ENCODE assay signal across 14 cellular contexts in the genomic region with DNA sequence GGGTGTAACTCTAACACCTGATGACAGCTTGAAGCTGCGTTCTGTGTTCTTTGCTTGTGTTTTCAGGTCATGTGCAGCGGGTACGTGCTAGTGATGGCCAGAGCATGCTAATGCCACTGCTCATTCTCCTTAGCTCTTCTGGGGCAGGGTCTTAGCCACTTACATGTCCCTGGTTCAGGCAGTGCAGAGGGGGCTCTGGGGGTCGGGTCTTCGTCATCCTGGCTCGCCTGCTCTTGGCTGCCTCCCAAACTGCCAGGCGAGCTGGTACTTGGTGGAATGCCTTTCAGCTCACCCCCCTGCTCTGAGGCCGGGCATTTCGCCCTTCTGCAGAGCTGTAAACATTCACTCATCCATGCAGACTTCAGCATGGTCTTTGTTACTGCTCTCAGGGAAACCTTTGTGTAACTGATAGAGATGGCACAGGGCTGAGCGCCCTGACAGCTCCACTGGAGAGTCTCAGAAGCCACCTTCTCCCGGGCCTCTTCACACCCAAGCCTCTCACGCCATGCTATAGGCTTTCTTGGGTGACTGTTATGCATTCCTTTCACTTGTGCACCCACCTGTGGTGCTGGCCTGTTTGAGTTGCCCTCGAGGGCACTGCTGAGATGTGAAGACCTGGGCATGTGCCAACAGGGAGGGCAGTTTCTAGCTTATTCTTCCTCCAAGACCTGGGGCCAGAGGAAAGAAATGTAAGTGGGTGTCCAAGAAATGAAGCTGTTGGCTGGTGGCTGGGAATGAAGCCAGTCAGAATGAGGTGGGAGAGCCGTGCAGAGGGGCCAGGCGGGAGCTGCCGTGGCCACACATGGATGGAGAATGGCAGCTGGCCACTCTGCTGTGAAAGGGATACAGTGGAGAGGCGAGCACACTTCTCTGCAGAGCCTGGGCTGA. TPM values are rescaled to one million over a fixed set of nuclear protein-coding genes. Genes with fewer than 3 reads are reported as not detected.
DNase-seq lines count a peak whose midpoint lies in the region; ATAC-seq and TF ChIP-seq lines count a peak whose summit lies in the region.
"Had no signal": no experiment of that assay in that cellular context is flagged by ENCODE, and none has a peak within 500 bp of the region (broad histone marks: within the 10 kb centered on the region; RNA-seq: fewer than 3 reads in every experiment).

No MANE protein-coding gene starts in this region.

- DNase-seq in NCI-H2171 treated with DMSO at 0.1 percent for 48 hours (lab: John Stamatoyannopoulos, UW) (peak; percentile 54), NCI-H2171 (lab: John Stamatoyannopoulos, UW) (no peak), dorsolateral prefrontal cortex (peak; percentile 67 to 91 (median 86)), left lung (no peak), tibial nerve (ENCODE audit: low spot score in 2 of 2) (no peak)
- no peak for DNase-seq in CD4-positive, alpha-beta memory T cell
- DNase-seq in activated CD4-positive, alpha-beta T cell treated with anti-CD3 and anti-CD28 coated beads, Interleukin-2, amount 10 ng/mL, durations not matched to agents 7 days and 5 days = no peak
- DNase-seq: activated naive CD8-positive, alpha-beta T cell treated with anti-CD3 and anti-CD28 coated beads for 36 hours; gastrocnemius medialis; PC-3; right lobe of liver; T1000; trophoblast cell had no signal

- CTCF ChIA-PET in CD4-positive, alpha-beta memory T cell (lab: Charles Lee; ENCODE audit: partially characterized antibody) = interaction anchor here (1.0 to 1.2 kb wide), 2 partner anchors 39 to 551 kb away, joined by 3 to 5 read pairs; no protein-coding TSS in a partner anchor
- CTCF ChIA-PET in activated CD4-positive, alpha-beta T cell treated with anti-CD3 and anti-CD28 coated beads, Interleukin-2, amount 10 ng/mL, durations not matched to agents 7 days and 5 days (lab: Charles Lee) = interaction anchor here (0.5 to 1.1 kb wide), 4 partner anchors 10 to 1227 kb away, joined by 3 to 4 read pairs (median 3); no protein-coding TSS in a partner anchor

- peaks cover 5 to 17% of the 10 kb centered on the region in 2 donors for H3K27me3 Mint-ChIP-seq in CD4-positive, alpha-beta memory T cell
- no peaks in the 10 kb centered on the region for H3K27me3 Mint-ChIP-seq in activated CD4-positive, alpha-beta T cell treated with anti-CD3 and anti-CD28 coated beads, Interleukin-2, amount 10 ng/mL, durations not matched to agents 7 days and 5 days
- H3K27me3 Mint-ChIP-seq: activated naive CD8-positive, alpha-beta T cell treated with anti-CD3 and anti-CD28 coated beads for 36 hours had no signal

- intact Hi-C loops in dorsolateral prefrontal cortex (cut with DNase I) = loop anchor here (2.0 kb wide), 1 partner anchor 24 kb away; the partner anchor contains the start of gene FAM124A (in 2 of the 2)
- intact Hi-C loops in left lung (cut with DNase I) = no loop called here
- intact Hi-C loops in CD4-positive, alpha-beta memory T cell (cut with micrococcal nuclease) = no loop called here

- ATAC-seq in left lung (peak; percentile 19), GM21515 (IDR thresholded peaks at IDR 0.05; ENCODE audit: unreplicated experiment) (no peak)
- ATAC-seq: gastrocnemius medialis, PC-3, right lobe of liver had no signal

- H3K36me3 Mint-ChIP-seq in CD4-positive, alpha-beta memory T cell = no peaks in the 10 kb centered on the region
- H3K36me3 Mint-ChIP-seq in activated CD4-positive, alpha-beta T cell treated with anti-CD3 and anti-CD28 coated beads, Interleukin-2, amount 10 ng/mL, durations not matched to agents 7 days and 5 days (ENCODE audit: low read depth) = no peaks in the 10 kb centered on the region
- H3K36me3 Mint-ChIP-seq: activated naive CD8-positive, alpha-beta T cell treated with anti-CD3 and anti-CD28 coated beads for 36 hours had no signal

- H3K4me1 ChIP-seq in left lung (no peaks in the 10 kb centered on the region), tibial nerve (peaks cover 0 to 33% (median 3%) of the 10 kb centered on the region in 4 donors)
- no peaks in the 10 kb centered on the region for H3K4me1 ChIP-seq in CD4-positive, alpha-beta memory T cell (ENCODE audit: insufficient read depth, low read length)
- H3K4me1 ChIP-seq: gastrocnemius medialis, right lobe of liver had no signal

- POLR2A ChIA-PET in CD4-positive, alpha-beta memory T cell (lab: Charles Lee; ENCODE audit: partially characterized antibody) = no interaction called here
- POLR2A ChIA-PET in activated CD4-positive, alpha-beta T cell treated with anti-CD3 and anti-CD28 coated beads, Interleukin-2, amount 10 ng/mL, durations not matched to agents 7 days and 5 days (lab: Charles Lee) = no interaction called here

- no peaks in the 10 kb centered on the region for H3K9me3 ChIP-seq in left lung
- no peaks in the 10 kb centered on the region for H3K9me3 ChIP-seq in tibial nerve
- no peaks in the 10 kb centered on the region for H3K9me3 ChIP-seq in CD4-positive, alpha-beta memory T cell (ENCODE audit: control insufficient read depth in 1 of 2, low read length in 2 of 2)
- H3K9me3 ChIP-seq: gastrocnemius medialis, right lobe of liver had no signal

- H3K4me1 Mint-ChIP-seq in CD4-positive, alpha-beta memory T cell = no peaks in the 10 kb centered on the region
- no peaks in the 10 kb centered on the region for H3K4me1 Mint-ChIP-seq in activated CD4-positive, alpha-beta T cell treated with anti-CD3 and anti-CD28 coated beads, Interleukin-2, amount 10 ng/mL, durations not matched to agents 7 days and 5 days
- H3K4me1 Mint-ChIP-seq: activated naive CD8-positive, alpha-beta T cell treated with anti-CD3 and anti-CD28 coated beads for 36 hours had no signal

- peak overlapping the region; percentile 81 to 100 (median 98) for H3K27ac ChIP-seq in dorsolateral prefrontal cortex
- H3K27ac ChIP-seq in left lung = no peak overlapping the region
- peak overlapping the region; percentile 24 to 75 (median 67) for H3K27ac ChIP-seq in tibial nerve
- no peak overlapping the region for H3K27ac ChIP-seq in CD4-positive, alpha-beta memory T cell (ENCODE audit: low read depth, low read length)
- H3K27ac ChIP-seq: gastrocnemius medialis, right lobe of liver had no signal

- 45 to 56% methylated on average over 17 of the region's 17 CpGs for WGBS in tibial nerve, 2 donors

- H3K4me3 Mint-ChIP-seq in CD4-positive, alpha-beta memory T cell = no peak overlapping the region
- H3K4me3 Mint-ChIP-seq in activated CD4-positive, alpha-beta T cell treated with anti-CD3 and anti-CD28 coated beads, Interleukin-2, amount 10 ng/mL, durations not matched to agents 7 days and 5 days = no peak overlapping the region
- H3K4me3 Mint-ChIP-seq: activated naive CD8-positive, alpha-beta T cell treated with anti-CD3 and anti-CD28 coated beads for 36 hours had no signal

- H3K9me3 Mint-ChIP-seq in CD4-positive, alpha-beta memory T cell = no peaks in the 10 kb centered on the region
- H3K9me3 Mint-ChIP-seq in activated CD4-positive, alpha-beta T cell treated with anti-CD3 and anti-CD28 coated beads, Interleukin-2, amount 10 ng/mL, durations not matched to agents 7 days and 5 days = no peaks in the 10 kb centered on the region
- H3K9me3 Mint-ChIP-seq: activated naive CD8-positive, alpha-beta T cell treated with anti-CD3 and anti-CD28 coated beads for 36 hours had no signal

- H3K36me3 ChIP-seq in left lung = peaks cover 0 to 6% of the 10 kb centered on the region in 2 donors
- H3K36me3 ChIP-seq in tibial nerve = peaks cover 0 to 4% (median 0%) of the 10 kb centered on the region in 3 donors
- no peaks in the 10 kb centered on the region for H3K36me3 ChIP-seq in CD4-positive, alpha-beta memory T cell (ENCODE audit: insufficient read depth, low read length)
- H3K36me3 ChIP-seq: gastrocnemius medialis, right lobe of liver had no signal

- peak in 1 of 2 donors; percentile 7 for TF ChIP-seq EP300 in tibial nerve (IDR thresholded peaks at IDR 0.05)

- TF ChIP-seq CTCF in dorsolateral prefrontal cortex (IDR thresholded peaks at IDR 0.05 in 54 of 56, conservative IDR thresholded peaks at IDR 0.05 in 2 of 56; ENCODE audit: low read depth in 1 of 56, partially characterized antibody in 56 of 56) (peak in 7 of 56 donors; percentile 5 to 39 (median 10)), left lung (IDR thresholded peaks at IDR 0.05) (no peak), tibial nerve (IDR thresholded peaks at IDR 0.05) (no peak)

- no peak overlapping the region for H3K27ac Mint-ChIP-seq in CD4-positive, alpha-beta memory T cell
- H3K27ac Mint-ChIP-seq in activated CD4-positive, alpha-beta T cell treated with anti-CD3 and anti-CD28 coated beads, Interleukin-2, amount 10 ng/mL, durations not matched to agents 7 days and 5 days = no peak overlapping the region
- H3K27ac Mint-ChIP-seq: activated naive CD8-positive, alpha-beta T cell treated with anti-CD3 and anti-CD28 coated beads for 36 hours had no signal

- no peak for TF ChIP-seq POLR2A in tibial nerve (IDR thresholded peaks at IDR 0.05)

- H3K4me3 ChIP-seq in dorsolateral prefrontal cortex (peak overlapping the region in 28 of 59 donors; percentile 0 to 41 (median 17)), left lung (no peak overlapping the region), tibial nerve (peak overlapping the region in 1 of 4 donors; percentile 1)
- no peak overlapping the region for H3K4me3 ChIP-seq in CD4-positive, alpha-beta memory T cell (ENCODE audit: low read length in 2 of 2)
- H3K4me3 ChIP-seq: gastrocnemius medialis, right lobe of liver had no signal

- no peaks in the 10 kb centered on the region for H3K27me3 ChIP-seq in dorsolateral prefrontal cortex
- H3K27me3 ChIP-seq in left lung = no peaks in the 10 kb centered on the region
- H3K27me3 ChIP-seq in tibial nerve = no peaks in the 10 kb centered on the region
- no peaks in the 10 kb centered on the region for H3K27me3 ChIP-seq in CD4-positive, alpha-beta memory T cell (ENCODE audit: insufficient read depth, low read length)
- H3K27me3 ChIP-seq: gastrocnemius medialis, right lobe of liver had no signal

RNA-seq across cellular contexts. Expression of gene FAM124A, which starts 24.5 kb away (rescaled TPM):
- 100 to 1,000 TPM in 1 of 120 experiments, 10 to 100 TPM in 119; 15.1 to 107 (median 29.8) TPM for total RNA-seq in dorsolateral prefrontal cortex
- total RNA-seq in left lung = 1 to 10 TPM; 2.4 to 4.1 TPM
- 10 to 100 TPM; 12.8 to 30.9 (median 21.8) TPM for total RNA-seq in tibial nerve
- not detected for total RNA-seq in CD4-positive, alpha-beta memory T cell
- polyA plus RNA-seq in CD4-positive, alpha-beta memory T cell = not detected
- total RNA-seq in activated CD4-positive, alpha-beta T cell treated with anti-CD3 and anti-CD28 coated beads, Interleukin-2, amount 10 ng/mL, durations not matched to agents 7 days and 5 days = not detected

Comparison
In these comparisons a context has a peak if more than half of its experiments do, and no peak if none do; other contexts are left out.
1. DNase-seq: peak in NCI-H2171 treated with DMSO at 0.1 percent for 48 hours (single experiment) and dorsolateral prefrontal cortex (10 of 10); none in NCI-H2171 (single experiment), left lung (0 of 2), tibial nerve (0 of 2), CD4-positive, alpha-beta memory T cell (0 of 5) and activated CD4-positive, alpha-beta T cell treated with anti-CD3 and anti-CD28 coated beads, Interleukin-2, amount 10 ng/mL, durations not matched to agents 7 days and 5 days (single experiment).
2. H3K27ac ChIP-seq: peak in dorsolateral prefrontal cortex (59 of 59) and tibial nerve (4 of 4); none in left lung (0 of 2) and CD4-positive, alpha-beta memory T cell (single experiment).
3. intact Hi-C loops: an anchor here in dorsolateral prefrontal cortex (2.0 kb wide); none called in left lung and CD4-positive, alpha-beta memory T cell.